Comparison of ENCODE assay signal across 12 cellular contexts in the genomic region with DNA sequence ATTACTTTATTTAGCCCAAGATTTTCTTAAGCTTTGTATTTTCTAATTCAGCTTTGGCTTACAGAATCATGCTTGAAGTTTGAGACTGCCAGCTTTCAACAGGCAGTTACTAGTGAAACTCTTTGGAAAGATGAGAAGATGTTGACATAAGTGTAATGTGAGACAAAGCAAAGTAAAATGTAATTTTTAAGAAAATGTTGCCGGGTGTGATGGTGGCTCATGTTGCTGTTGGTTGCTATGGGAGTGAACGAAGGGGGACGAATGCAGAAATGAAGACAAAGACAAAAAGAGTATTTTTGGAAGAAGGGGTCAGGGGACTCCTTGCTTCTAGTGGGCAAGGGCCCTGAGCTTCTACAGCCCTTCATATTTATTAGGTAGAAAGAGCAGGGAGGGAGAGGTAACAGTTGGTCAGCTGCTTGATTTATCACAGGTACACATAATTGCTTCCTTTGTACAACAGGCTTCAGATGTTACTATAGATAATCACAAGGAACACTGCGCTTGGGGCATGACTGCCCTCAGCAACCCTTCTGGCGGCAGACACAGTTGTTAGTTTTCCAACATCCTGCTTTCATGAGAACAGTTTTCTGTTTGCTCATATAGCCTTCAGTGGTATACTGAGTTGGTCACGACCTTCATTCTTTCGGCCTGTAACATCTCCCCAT. TPM values are rescaled to one million over a fixed set of nuclear protein-coding genes. Genes with fewer than 3 reads are reported as not detected.
DNase-seq lines count a peak whose midpoint lies in the region; FAIRE-seq and TF ChIP-seq lines count a peak whose summit lies in the region.
"Had no signal": no experiment of that assay in that cellular context is flagged by ENCODE, and none has a peak within 500 bp of the region (broad histone marks: within the 10 kb centered on the region; RNA-seq: fewer than 3 reads in every experiment).

No MANE protein-coding gene starts in this region.

- in situ Hi-C loops in SK-MEL-5 (cut with HindIII; ENCODE audit: low pct_unique_long_range_greater_than_20kb, low sequenced_read_pairs), result no loop called here

- H3K4me3 ChIP-seq in skeletal muscle satellite cell (ENCODE audit: low read length) (no peak overlapping the region), right atrium auricular region (no peak overlapping the region)
- H3K4me3 ChIP-seq: thoracic aorta had no signal

- peak overlapping the region; percentile 35 for H3K4me2 ChIP-seq in skeletal muscle satellite cell (ENCODE audit: low read length)
- H3K4me2 ChIP-seq: KMS-11 had no signal

- peak; percentile 67 for DNase-seq in NCI-H510A treated with DMSO at 0.1 percent for 48 hours (lab: John Stamatoyannopoulos, UW)
- DNase-seq in NCI-H510A (lab: John Stamatoyannopoulos, UW), result no peak
- peak; percentile 89 for DNase-seq in SK-MEL-5 (ENCODE audit: low read depth, low spot score)
- no peak for DNase-seq in DMS 273 (lab: John Stamatoyannopoulos, UW; ENCODE audit: unreplicated experiment)
- DNase-seq in right atrium auricular region (ENCODE audit: low spot score), result no peak
- DNase-seq in activated CD4-positive, CD25-positive, alpha-beta regulatory T cell treated with anti-CD3 and anti-CD28 coated beads, Interleukin-2, amount 50 U/mL, for 72 hours, result no peak
- DNase-seq: activated CD4-positive, alpha-beta T cell treated with anti-CD3 and anti-CD28 coated beads, Interleukin-2, amount 50 U/mL, for 4 hours had no signal

- H3K27me3 ChIP-seq in skeletal muscle satellite cell (ENCODE audit: control insufficient read depth, insufficient read depth, low read length) (no peaks in the 10 kb centered on the region), right atrium auricular region (no peaks in the 10 kb centered on the region)

- TF ChIP-seq CTCF in right atrium auricular region (IDR thresholded peaks at IDR 0.05), result no peak

- H3K4me1 ChIP-seq in skeletal muscle satellite cell (ENCODE audit: control insufficient read depth, insufficient read depth, low read length) (peaks cover 22% of the 10 kb centered on the region), right atrium auricular region (peaks cover 0 to 8% of the 10 kb centered on the region in 2 donors)

- no peak overlapping the region for H3K9ac ChIP-seq in skeletal muscle satellite cell (ENCODE audit: low read depth, low read length)
- H3K9ac ChIP-seq: KMS-11 had no signal

- peaks cover 5% of the 10 kb centered on the region for H3K36me3 ChIP-seq in skeletal muscle satellite cell (ENCODE audit: insufficient read depth, low read length)
- H3K36me3 ChIP-seq in right atrium auricular region, result no peaks in the 10 kb centered on the region

- no peak overlapping the region for H3K27ac ChIP-seq in right atrium auricular region
- H3K27ac ChIP-seq: KMS-11, thoracic aorta had no signal

- H3K9me3 ChIP-seq in skeletal muscle satellite cell (replicated peaks; ENCODE audit: low read length) (peaks cover 3% of the 10 kb centered on the region), right atrium auricular region (no peaks in the 10 kb centered on the region)
- H3K9me3 ChIP-seq: thoracic aorta had no signal

- FAIRE-seq in islet of Langerhans (lab: Jason Lieb, UNC), result peak; percentile 30
- FAIRE-seq: H1 had no signal

RNA-seq across cellular contexts. Expression of gene UGDH, which starts 11.9 kb away (rescaled TPM):
- total RNA-seq in SK-MEL-5 (2014; rRNA removed; shearing (Covaris generic)), result 90.9 and 93.4 TPM in 2 replicates
- polyA plus RNA-seq in SK-MEL-5 (2015; cell fraction: cytosol; rRNA removed), result 97.6 and 109 TPM in 2 replicates
- polyA plus RNA-seq in SK-MEL-5 (2015; cell fraction: nucleus; rRNA removed), result 22.4 and 44.6 TPM in 2 replicates
- total RNA-seq in skeletal muscle satellite cell (2012; rRNA removed), result 214 and 276 TPM in 2 replicates
- 10 to 100 TPM; 12.2 to 34.7 TPM for total RNA-seq in right atrium auricular region

Comparison
In these comparisons a context has a peak if more than half of its experiments do, and no peak if none do; other contexts are left out.
1. DNase-seq: peak in NCI-H510A treated with DMSO at 0.1 percent for 48 hours (single experiment) and SK-MEL-5 (single experiment); none in NCI-H510A (single experiment), DMS 273 (single experiment), right atrium auricular region (single experiment) and activated CD4-positive, CD25-positive, alpha-beta regulatory T cell treated with anti-CD3 and anti-CD28 coated beads, Interleukin-2, amount 50 U/mL, for 72 hours (single experiment).